ENCODE assay signal across 8 cellular contexts in the genomic region with DNA sequence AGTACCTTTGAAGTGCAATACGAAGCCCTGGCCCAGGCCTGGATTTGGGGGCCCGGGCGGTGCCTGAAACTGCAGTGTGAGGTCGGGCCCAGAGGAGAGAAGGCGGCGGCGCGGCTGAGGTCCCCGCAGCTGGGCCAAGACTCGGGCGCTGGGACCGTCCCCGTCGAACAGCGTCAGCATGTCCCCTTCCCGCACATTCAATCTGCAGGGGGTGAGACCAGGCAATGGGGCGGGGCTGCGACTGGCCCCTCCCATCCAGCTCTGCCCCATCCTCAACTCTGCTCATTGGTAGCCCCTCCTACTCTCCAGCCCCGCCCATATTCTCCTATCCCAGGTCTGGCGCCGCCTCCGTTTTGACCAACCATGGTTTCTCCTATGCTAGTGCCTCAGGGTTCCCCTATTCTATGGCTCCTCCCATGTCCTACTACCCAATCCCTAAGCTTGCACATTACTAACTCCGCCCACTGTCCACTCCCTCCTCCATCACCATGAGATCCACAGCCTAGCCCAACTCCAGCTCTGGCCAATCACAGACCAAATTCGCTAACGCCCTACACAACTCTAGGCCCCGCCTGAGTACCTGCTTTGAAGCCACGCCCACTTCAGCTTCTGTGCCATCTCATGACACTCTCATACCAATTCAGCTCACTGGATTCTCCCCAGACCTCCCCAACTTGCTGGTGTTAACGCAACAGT. TPM values are rescaled to one million over a fixed set of nuclear protein-coding genes. Genes with fewer than 3 reads are reported as not detected.
A peak's percentile ranks its signal among the peaks of the same experiment; 100 is the strongest.
DNase-seq lines count a peak whose midpoint lies in the region; ATAC-seq and TF ChIP-seq lines count a peak whose summit lies in the region.

No MANE protein-coding gene starts in this region.

- H3K36me3 ChIP-seq in DOHH2 (ENCODE audit: control insufficient read depth, low read length): no peaks in the 10 kb centered on the region

- peak; percentile 68 to 69 for ATAC-seq in activated T-cell treated with anti-CD3 and anti-CD28 coated beads, Interleukin-2, amount 50 U/mL, for 4 hours
- no peak for ATAC-seq in GM21515 (IDR thresholded peaks at IDR 0.05; ENCODE audit: unreplicated experiment)

- H3K4me1 Mint-ChIP-seq in activated T-cell treated with anti-CD3 and anti-CD28 coated beads, Interleukin-2, amount 50 U/mL, for 4 hours (ENCODE audit: low read depth): peaks cover 16% of the 10 kb centered on the region

- no peaks in the 10 kb centered on the region for H3K9me2 ChIP-seq in DOHH2 (replicated peaks; ENCODE audit: control insufficient read depth, low read length)

- H3K4me1 ChIP-seq in DOHH2 (ENCODE audit: control insufficient read depth, low read length): peaks cover 9% of the 10 kb centered on the region

- H3K4me2 ChIP-seq in DOHH2 (ENCODE audit: low read length): peak overlapping the region; percentile 22; the same call in 1 of the 2 replicates

- peak overlapping the region; percentile 73 for H3K4me3 Mint-ChIP-seq in activated T-cell treated with anti-CD3 and anti-CD28 coated beads, Interleukin-2, amount 50 U/mL, for 4 hours

- H3K27ac ChIP-seq in DOHH2 (ENCODE audit: low read depth, low read length): no peak overlapping the region

- H3K9me3 ChIP-seq in DOHH2 (ENCODE audit: control insufficient read depth, insufficient read depth, low read length): no peaks in the 10 kb centered on the region

- DNase-seq in LHCN-M2 (ENCODE audit: low read depth): peak; percentile 46
- peak; percentile 28 for DNase-seq in activated T-cell treated with anti-CD3 and anti-CD28 coated beads, Interleukin-2, amount 50 U/mL, for 4 hours
- peak; percentile 28 for DNase-seq in stimulated activated CD8-positive, alpha-beta memory T cell treated with anti-CD3 and anti-CD28 coated beads, Interleukin-4, amount 100 ng/mL, for 24 hours (ENCODE audit: low read depth)
- no peak for DNase-seq in NCI-H2081 (lab: John Stamatoyannopoulos, UW)
- no peak for DNase-seq in NCI-H1105 treated with DMSO at 0.1 percent for 48 hours (lab: John Stamatoyannopoulos, UW)

- peaks cover 27% of the 10 kb centered on the region for H3K27me3 Mint-ChIP-seq in activated T-cell treated with anti-CD3 and anti-CD28 coated beads, Interleukin-2, amount 50 U/mL, for 4 hours (ENCODE audit: low read depth)

- H3K27me3 ChIP-seq in DOHH2 (ENCODE audit: control insufficient read depth, low read length): no peaks in the 10 kb centered on the region

- H4K20me1 ChIP-seq in DOHH2 (ENCODE audit: control insufficient read depth, insufficient read depth, low read depth, low read length): no peaks in the 10 kb centered on the region

- no peak for TF ChIP-seq CTCF in DOHH2 (IDR thresholded peaks at IDR 0.05; ENCODE audit: low read depth, low read length, poor library complexity, severe bottlenecking)

- no peaks in the 10 kb centered on the region for H3K9me3 Mint-ChIP-seq in activated T-cell treated with anti-CD3 and anti-CD28 coated beads, Interleukin-2, amount 50 U/mL, for 4 hours

- no peak overlapping the region for H3K4me3 ChIP-seq in DOHH2 (ENCODE audit: low read length)
- H3K4me3 ChIP-seq in iPS-11a (ENCODE audit: low read depth, low read length): peak overlapping the region; percentile 35

- no peaks in the 10 kb centered on the region for H3K36me3 Mint-ChIP-seq in activated T-cell treated with anti-CD3 and anti-CD28 coated beads, Interleukin-2, amount 50 U/mL, for 4 hours (ENCODE audit: insufficient read depth)

- H3K79me2 ChIP-seq in DOHH2 (ENCODE audit: control insufficient read depth, low read length): no peaks in the 10 kb centered on the region

- H3F3A ChIP-seq in DOHH2 (ENCODE audit: control insufficient read depth, insufficient read depth): no peaks in the 10 kb centered on the region

RNA-seq across cellular contexts. Expression of gene CDIPT, which starts 14.4 kb away (rescaled TPM):
- total RNA-seq in LHCN-M2 (2014; rRNA removed): 75.5 and 89.7 TPM in 2 replicates
- polyA plus RNA-seq in LHCN-M2 (2012): 69.7 TPM
- 10 to 100 TPM; 56.7 to 61.0 (median 59.7) TPM for total RNA-seq in activated T-cell treated with anti-CD3 and anti-CD28 coated beads, Interleukin-2, amount 50 U/mL, for 4 hours

RNA-seq across cellular contexts. Expression of gene SEZ6L2, which starts 21.9 kb away (rescaled TPM):
- total RNA-seq in LHCN-M2 (2014; rRNA removed): 10.9 and 15.2 TPM in 2 replicates
- 3.7 TPM for polyA plus RNA-seq in LHCN-M2 (2012)
- under 1 TPM in 2 of 3 donors, not detected in 1; 0.18 to 0.33 TPM for total RNA-seq in activated T-cell treated with anti-CD3 and anti-CD28 coated beads, Interleukin-2, amount 50 U/mL, for 4 hours

RNA-seq across cellular contexts. Expression of gene ASPHD1, which starts 22.9 kb away (rescaled TPM):
- 5.0 and 8.9 TPM in 2 replicates for total RNA-seq in LHCN-M2 (2014; rRNA removed)
- polyA plus RNA-seq in LHCN-M2 (2012): 8.0 TPM
- total RNA-seq in activated T-cell treated with anti-CD3 and anti-CD28 coated beads, Interleukin-2, amount 50 U/mL, for 4 hours: 1 to 10 TPM; 2.1 to 3.4 (median 3.2) TPM

RNA-seq across cellular contexts. Expression of gene KCTD13, which starts 48.6 kb away (rescaled TPM):
- total RNA-seq in LHCN-M2 (2014; rRNA removed): 12.2 and 18.3 TPM in 2 replicates
- polyA plus RNA-seq in LHCN-M2 (2012): 12.6 TPM
- total RNA-seq in activated T-cell treated with anti-CD3 and anti-CD28 coated beads, Interleukin-2, amount 50 U/mL, for 4 hours: 10 to 100 TPM; 42.7 to 45.4 (median 44.1) TPM

RNA-seq across cellular contexts. Expression of gene MVP, which starts 57.2 kb away (rescaled TPM):
- 275 and 303 TPM in 2 replicates for total RNA-seq in LHCN-M2 (2014; rRNA removed)
- polyA plus RNA-seq in LHCN-M2 (2012): 235 TPM
- total RNA-seq in activated T-cell treated with anti-CD3 and anti-CD28 coated beads, Interleukin-2, amount 50 U/mL, for 4 hours: 10 to 100 TPM; 80.6 to 86.4 (median 85.8) TPM

Comparison
In these comparisons a context has a peak if more than half of its experiments do, and no peak if none do; other contexts are left out.
1. DNase-seq: peak in LHCN-M2 (single experiment), activated T-cell treated with anti-CD3 and anti-CD28 coated beads, Interleukin-2, amount 50 U/mL, for 4 hours (single experiment) and stimulated activated CD8-positive, alpha-beta memory T cell treated with anti-CD3 and anti-CD28 coated beads, Interleukin-4, amount 100 ng/mL, for 24 hours (single experiment); none in NCI-H2081 (0 of 2) and NCI-H1105 treated with DMSO at 0.1 percent for 48 hours (single experiment).